1 cellular context compared by ENCODE assay signal in genomic region chr11:58730507-58731089, GRCh38.
TF ChIP-seq lines count a peak whose summit lies in the region.

No MANE protein-coding gene starts in this region.

TF ChIP-seq in K562, 482 proteins besides CTCF, POLR2A, EP300 and RAD21 (continued from another document):
- peak; percentile 37; the same call in 1 of the 2 replicates for TF ChIP-seq ATF3 (IDR thresholded peaks at IDR 0.05)
- TF ChIP-seq ATF3 (CRISPR knock-in tag; conservative IDR thresholded peaks at IDR 0.05): no peak
- TF ChIP-seq COPS2 (conservative IDR thresholded peaks at IDR 0.05): no peak
- no peak for TF ChIP-seq ATF7 (IDR thresholded peaks at IDR 0.05)
- TF ChIP-seq CCNT2 (IDR thresholded peaks at IDR 0.05; ENCODE audit: borderline replicate concordance, extremely low read depth, insufficient read length, low read depth, low read length): no peak
- TF ChIP-seq ZNF165 (CRISPR knock-in tag; IDR thresholded peaks at IDR 0.05; ENCODE audit: borderline replicate concordance): no peak
- no peak for TF ChIP-seq CEBPG (CRISPR knock-in tag; IDR thresholded peaks at IDR 0.05)
- peak; percentile 54 to 80; a peak in 3 of 4 replicates for TF ChIP-seq CEBPG (tag; conservative IDR thresholded peaks at IDR 0.05 in 1 of 2, IDR thresholded peaks at IDR 0.05 in 1 of 2)
- TF ChIP-seq CEBPB (tag; IDR thresholded peaks at IDR 0.05): peak; percentile 29; the same call in 1 of the 2 replicates
- TF ChIP-seq PPARD (CRISPR knock-in tag; IDR thresholded peaks at IDR 0.05): no peak
